Comparison of ENCODE assay signal across 22 cellular contexts in genomic region chr1:175750366-175751111, GRCh38. TPM values are rescaled to one million over a fixed set of nuclear protein-coding genes. Genes with fewer than 3 reads are reported as not detected.
"Had no signal": no experiment of that assay in that cellular context is flagged by ENCODE, and none has a peak within 500 bp of the region (broad histone marks: within the 10 kb centered on the region; RNA-seq: fewer than 3 reads in every experiment).

No MANE protein-coding gene starts in this region.

- H3K9me3 Mint-ChIP-seq: activated CD4-positive, alpha-beta memory T cell treated with anti-CD3 and anti-CD28 coated beads for 36 hours; activated naive CD4-positive, alpha-beta T cell treated with anti-CD3 and anti-CD28 coated beads for 36 hours; activated naive CD8-positive, alpha-beta T cell treated with anti-CD3 and anti-CD28 coated beads, Interleukin-2, amount 10 ng/mL, durations not matched to agents 7 days and 5 days; activated T-cell treated with anti-CD3 and anti-CD28 coated beads, Interleukin-2, amount 50 U/mL, for 72 hours; nephron progenitor cell; stimulated activated naive CD8-positive, alpha-beta T cell treated with anti-CD3 and anti-CD28 coated beads, Interleukin-15, Interleukin-2, amounts not matched to agents 100 ng/mL and 50 ng/mL, for 24 hours had no signal

- H3K4me1 ChIP-seq: spleen had no signal

- H3K4me1 Mint-ChIP-seq: activated naive CD8-positive, alpha-beta T cell treated with anti-CD3 and anti-CD28 coated beads, Interleukin-2, amount 10 ng/mL, durations not matched to agents 7 days and 5 days; nephron progenitor cell had no signal

- H3K36me3 ChIP-seq: cardiac muscle cell, spleen, tibial artery had no signal

- H3K9me3 ChIP-seq: mucosa of descending colon, spleen, tibial artery had no signal

- H3K27ac Mint-ChIP-seq: activated CD4-positive, alpha-beta memory T cell treated with anti-CD3 and anti-CD28 coated beads for 36 hours; activated naive CD4-positive, alpha-beta T cell treated with anti-CD3 and anti-CD28 coated beads for 36 hours; activated naive CD8-positive, alpha-beta T cell treated with anti-CD3 and anti-CD28 coated beads, Interleukin-2, amount 10 ng/mL, durations not matched to agents 7 days and 5 days; activated T-cell treated with anti-CD3 and anti-CD28 coated beads, Interleukin-2, amount 50 U/mL, for 72 hours; nephron progenitor cell; stimulated activated naive CD8-positive, alpha-beta T cell treated with anti-CD3 and anti-CD28 coated beads, Interleukin-15, Interleukin-2, amounts not matched to agents 100 ng/mL and 50 ng/mL, for 24 hours had no signal

- H3K27ac ChIP-seq: cardiac muscle cell, spleen had no signal

- DNase-seq: activated CD4-positive, alpha-beta memory T cell treated with anti-CD3 and anti-CD28 coated beads for 36 hours; activated CD4-positive, alpha-beta T cell treated with anti-CD3 and anti-CD28 coated beads for 48 hours; activated CD4-positive, CD25-positive, alpha-beta regulatory T cell; activated effector memory CD4-positive, alpha-beta T cell treated with Interleukin-2 at 50 U/mL for 16 hours; activated naive CD4-positive, alpha-beta T cell treated with anti-CD3 and anti-CD28 coated beads for 36 hours; activated naive CD8-positive, alpha-beta T cell treated with anti-CD3 and anti-CD28 coated beads, Interleukin-2, amount 10 ng/mL, durations not matched to agents 7 days and 5 days; activated T-cell treated with anti-CD3 and anti-CD28 coated beads, Interleukin-2, amount 50 U/mL, for 72 hours; amniotic stem cell; dermis blood vessel endothelial cell; effector memory CD4-positive, alpha-beta T cell; foreskin melanocyte; mesenchymal stem cell; mucosa of descending colon; nephron progenitor cell; spleen; stimulated activated CD4-positive, alpha-beta T cell treated with anti-CD3 and anti-CD28 coated beads, Interleukin-4, amount 100 ng/mL, for 1 hour; T-helper 1 cell; T-helper 9 cell had no signal

- H3K4me3 ChIP-seq: cardiac muscle cell, mucosa of descending colon, spleen, tibial artery had no signal

- H3K36me3 Mint-ChIP-seq: activated CD4-positive, alpha-beta memory T cell treated with anti-CD3 and anti-CD28 coated beads for 36 hours; activated naive CD8-positive, alpha-beta T cell treated with anti-CD3 and anti-CD28 coated beads, Interleukin-2, amount 10 ng/mL, durations not matched to agents 7 days and 5 days had no signal

- ATAC-seq: activated T-cell treated with anti-CD3 and anti-CD28 coated beads, Interleukin-2, amount 50 U/mL, for 72 hours; mucosa of descending colon had no signal

- H3K27me3 ChIP-seq: cardiac muscle cell, tibial artery had no signal

- H3K27me3 Mint-ChIP-seq: activated CD4-positive, alpha-beta memory T cell treated with anti-CD3 and anti-CD28 coated beads for 36 hours had no signal

- H3K4me3 Mint-ChIP-seq: activated CD4-positive, alpha-beta memory T cell treated with anti-CD3 and anti-CD28 coated beads for 36 hours; activated naive CD4-positive, alpha-beta T cell treated with anti-CD3 and anti-CD28 coated beads for 36 hours; activated naive CD8-positive, alpha-beta T cell treated with anti-CD3 and anti-CD28 coated beads, Interleukin-2, amount 10 ng/mL, durations not matched to agents 7 days and 5 days; activated T-cell treated with anti-CD3 and anti-CD28 coated beads, Interleukin-2, amount 50 U/mL, for 72 hours; nephron progenitor cell; stimulated activated naive CD8-positive, alpha-beta T cell treated with anti-CD3 and anti-CD28 coated beads, Interleukin-15, Interleukin-2, amounts not matched to agents 100 ng/mL and 50 ng/mL, for 24 hours had no signal

RNA-seq across cellular contexts. Expression of gene TNR, which starts 7.1 kb away (rescaled TPM):
- total RNA-seq: activated CD4-positive, alpha-beta memory T cell treated with anti-CD3 and anti-CD28 coated beads for 36 hours; activated naive CD4-positive, alpha-beta T cell treated with anti-CD3 and anti-CD28 coated beads for 36 hours; activated naive CD8-positive, alpha-beta T cell treated with anti-CD3 and anti-CD28 coated beads, Interleukin-2, amount 10 ng/mL, durations not matched to agents 7 days and 5 days; activated T-cell treated with anti-CD3 and anti-CD28 coated beads, Interleukin-2, amount 50 U/mL, for 72 hours; chondrocyte; dermis blood vessel endothelial cell had no signal
